ENCODE assay signal across 17 cellular contexts in the genomic region with DNA sequence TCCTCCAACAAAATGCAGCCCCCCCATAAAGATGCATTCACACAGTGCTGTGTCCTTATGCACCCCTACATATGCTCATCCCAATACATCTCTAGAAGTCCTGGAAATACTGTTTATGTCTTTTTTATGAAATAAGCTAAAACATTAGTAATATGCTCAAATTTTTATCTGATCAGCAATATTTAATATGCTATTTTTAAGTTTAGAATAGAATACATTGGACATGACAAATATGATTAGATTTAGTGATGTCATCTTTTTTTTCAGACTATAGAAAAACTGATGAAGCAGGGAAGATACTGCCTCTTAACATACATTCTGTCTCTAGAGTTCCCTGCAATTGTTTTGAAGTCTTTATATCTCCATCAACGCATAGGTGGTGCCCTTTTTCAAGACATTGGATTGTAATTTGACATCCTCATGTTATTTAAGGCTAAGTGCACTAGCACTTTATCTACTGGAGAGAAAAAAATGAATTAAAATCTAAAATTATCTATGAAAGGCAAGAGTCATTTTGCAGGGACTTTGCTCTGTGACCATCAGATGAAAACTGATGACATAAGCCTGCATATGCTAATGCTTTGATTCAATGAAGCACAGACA.
DNase-seq lines count a peak whose midpoint lies in the region; ATAC-seq, FAIRE-seq and TF ChIP-seq lines count a peak whose summit lies in the region.
"Had no signal": no experiment of that assay in that cellular context is flagged by ENCODE, and none has a peak within 500 bp of the region (broad histone marks: within the 10 kb centered on the region; RNA-seq: fewer than 3 reads in every experiment).

No MANE protein-coding gene starts in this region.

- H3K4me1 ChIP-seq in BE2C, result peaks cover 24% of the 10 kb centered on the region
- no peaks in the 10 kb centered on the region for H3K4me1 ChIP-seq in OCI-LY1 (ENCODE audit: insufficient read depth, low read length, severe bottlenecking)
- H3K4me1 ChIP-seq: Caco-2, HAP-1 had no signal

- no peaks in the 10 kb centered on the region for H3K36me3 ChIP-seq in BE2C
- H3K36me3 ChIP-seq in OCI-LY1 (ENCODE audit: insufficient read depth, low read length), result no peaks in the 10 kb centered on the region
- H3K36me3 ChIP-seq: HAP-1 had no signal

- H3K27me3 ChIP-seq in BE2C (no peaks in the 10 kb centered on the region), OCI-LY1 (ENCODE audit: insufficient read depth, low read length) (no peaks in the 10 kb centered on the region)

- H4K20me1 ChIP-seq in OCI-LY1 (ENCODE audit: insufficient read depth, low read length), result no peaks in the 10 kb centered on the region

- H3K9me2 ChIP-seq in OCI-LY1 (ENCODE audit: low read depth, low read length), result no peaks in the 10 kb centered on the region

- peak; percentile 89 for FAIRE-seq in islet of Langerhans (lab: Jason Lieb, UNC)
- FAIRE-seq: D721Med, G401.6, GM12891, GM18507 had no signal

- H3K4me3 ChIP-seq in BE2C (ENCODE audit: low read depth, low read length), result no peak overlapping the region
- no peak overlapping the region for H3K4me3 ChIP-seq in OCI-LY1 (ENCODE audit: low read depth, low read length, poor library complexity, severe bottlenecking)
- H3K4me3 ChIP-seq: GM23248, HAP-1 had no signal

- H3K9me3 ChIP-seq in BE2C (no peaks in the 10 kb centered on the region), OCI-LY1 (ENCODE audit: low read length) (no peaks in the 10 kb centered on the region)
- H3K9me3 ChIP-seq: Caco-2, HAP-1 had no signal

- H3K27ac ChIP-seq in OCI-LY1 (ENCODE audit: low read depth, low read length, poor library complexity, severe bottlenecking), result no peak overlapping the region
- H3K27ac ChIP-seq: C4-2B, GM23248 had no signal

- H2AFZ ChIP-seq in OCI-LY1 (ENCODE audit: low read length), result no peak overlapping the region
- H2AFZ ChIP-seq: GM23248 had no signal

- no peaks in the 10 kb centered on the region for H3F3A ChIP-seq in OCI-LY1 (ENCODE audit: insufficient read depth, low read length)

- ATAC-seq in HG02763 (IDR thresholded peaks at IDR 0.05; ENCODE audit: unreplicated experiment), result no peak

- H3K4me2 ChIP-seq in OCI-LY1 (ENCODE audit: low read length), result no peak overlapping the region

- TF ChIP-seq CTCF in BE2C (IDR thresholded peaks at IDR 0.05; ENCODE audit: low read depth, low read length), result peak; percentile 22
- TF ChIP-seq CTCF in OCI-LY1 (IDR thresholded peaks at IDR 0.05; ENCODE audit: low read length), result peak; percentile 12; the same call in 1 of the 2 replicates

- H3K79me2 ChIP-seq in OCI-LY1 (ENCODE audit: insufficient read depth, low read length), result no peaks in the 10 kb centered on the region

- H3K9ac ChIP-seq in OCI-LY1 (ENCODE audit: low read length), result no peak overlapping the region
- H3K9ac ChIP-seq: GM23248 had no signal

- DNase-seq in NCI-H2171 treated with DMSO at 0.1 percent for 48 hours (lab: John Stamatoyannopoulos, UW) (peak; percentile 44), NCI-H2171 (lab: John Stamatoyannopoulos, UW) (no peak), BE2C (no peak), iPS-NIHi11 (ENCODE audit: low spot score) (no peak)
- DNase-seq: ACHN; Caco-2; CD4-positive, alpha-beta T cell; GM23248 had no signal
